Comparison of ENCODE assay signal across 2 cellular contexts in genomic region chr13:41056194-41056593, GRCh38.
TF ChIP-seq lines count a peak whose summit lies in the region.

No MANE protein-coding gene starts in this region.

TF ChIP-seq in GM12878, 131 proteins besides CTCF, POLR2A, EP300 and RAD21 (continued from another document):
- no peak for TF ChIP-seq E2F8 (IDR thresholded peaks at IDR 0.05; ENCODE audit: low read depth, partially characterized antibody)
- TF ChIP-seq, protein P1, sequence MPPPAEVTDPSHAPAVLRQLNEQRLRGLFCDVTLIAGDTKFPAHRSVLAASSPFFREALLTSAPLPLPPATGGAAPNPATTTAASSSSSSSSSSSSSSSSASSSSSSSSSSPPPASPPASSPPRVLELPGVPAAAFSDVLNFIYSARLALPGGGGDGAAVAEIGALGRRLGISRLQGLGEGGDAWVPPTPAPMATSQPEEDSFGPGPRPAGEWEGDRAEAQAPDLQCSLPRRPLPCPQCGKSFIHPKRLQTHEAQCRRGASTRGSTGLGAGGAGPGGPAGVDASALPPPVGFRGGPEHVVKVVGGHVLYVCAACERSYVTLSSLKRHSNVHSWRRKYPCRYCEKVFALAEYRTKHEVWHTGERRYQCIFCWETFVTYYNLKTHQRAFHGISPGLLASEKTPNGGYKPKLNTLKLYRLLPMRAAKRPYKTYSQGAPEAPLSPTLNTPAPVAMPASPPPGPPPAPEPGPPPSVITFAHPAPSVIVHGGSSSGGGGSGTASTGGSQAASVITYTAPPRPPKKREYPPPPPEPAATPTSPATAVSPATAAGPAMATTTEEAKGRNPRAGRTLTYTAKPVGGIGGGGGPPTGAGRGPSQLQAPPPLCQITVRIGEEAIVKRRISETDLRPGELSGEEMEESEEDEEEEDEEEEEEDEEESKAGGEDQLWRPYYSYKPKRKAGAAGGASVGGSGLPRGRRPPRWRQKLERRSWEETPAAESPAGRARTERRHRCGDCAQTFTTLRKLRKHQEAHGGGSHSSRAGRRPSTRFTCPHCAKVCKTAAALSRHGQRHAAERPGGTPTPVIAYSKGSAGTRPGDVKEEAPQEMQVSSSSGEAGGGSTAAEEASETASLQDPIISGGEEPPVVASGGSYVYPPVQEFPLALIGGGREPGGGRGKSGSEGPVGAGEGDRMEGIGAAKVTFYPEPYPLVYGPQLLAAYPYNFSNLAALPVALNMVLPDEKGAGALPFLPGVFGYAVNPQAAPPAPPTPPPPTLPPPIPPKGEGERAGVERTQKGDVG (CRISPR knock-in tag; IDR thresholded peaks at IDR 0.05) = no peak

TF ChIP-seq in WTC11, 78 proteins besides CTCF, POLR2A, EP300 and RAD21 (continued from another document):
- TF ChIP-seq RORB (CRISPR knock-in tag; IDR thresholded peaks at IDR 0.05) = no peak
- no peak for TF ChIP-seq ZNF671 (CRISPR knock-in tag; IDR thresholded peaks at IDR 0.05)
- TF ChIP-seq OVOL2 (CRISPR knock-in tag; IDR thresholded peaks at IDR 0.05; ENCODE audit: borderline replicate concordance) = no peak
- TF ChIP-seq ZBTB21 (CRISPR knock-in tag; IDR thresholded peaks at IDR 0.05; ENCODE audit: borderline replicate concordance) = no peak
- TF ChIP-seq, protein P2, sequence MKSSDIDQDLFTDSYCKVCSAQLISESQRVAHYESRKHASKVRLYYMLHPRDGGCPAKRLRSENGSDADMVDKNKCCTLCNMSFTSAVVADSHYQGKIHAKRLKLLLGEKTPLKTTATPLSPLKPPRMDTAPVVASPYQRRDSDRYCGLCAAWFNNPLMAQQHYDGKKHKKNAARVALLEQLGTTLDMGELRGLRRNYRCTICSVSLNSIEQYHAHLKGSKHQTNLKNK (CRISPR knock-in tag; IDR thresholded peaks at IDR 0.05) = no peak
